In genomic region chr10:10271639-10272192, GRCh38 we compare ENCODE assay signal across 17 cellular contexts.
DNase-seq lines count a peak whose midpoint lies in the region; ATAC-seq, FAIRE-seq and TF ChIP-seq lines count a peak whose summit lies in the region.
"Had no signal": no experiment of that assay in that cellular context is flagged by ENCODE, and none has a peak within 500 bp of the region (broad histone marks: within the 10 kb centered on the region; RNA-seq: fewer than 3 reads in every experiment).

No MANE protein-coding gene starts in this region.

- H2BK15ac ChIP-seq in H1 (ENCODE audit: low read length) (no peak overlapping the region), neuronal stem cell (ENCODE audit: low read length) (no peak overlapping the region)

- H4K20me1 ChIP-seq in H1 (replicated peaks in 1 of 2; ENCODE audit: control insufficient read depth in 1 of 2, insufficient read depth in 2 of 2, low read length in 2 of 2): no peaks in the 10 kb centered on the region
- H4K20me1 ChIP-seq: BLaER1 had no signal

- intact Hi-C loops in Right ventricle myocardium inferior (cut with DNase I): no loop called here
- intact Hi-C loops in Right ventricle myocardium superior (cut with DNase I): no loop called here
- intact Hi-C loops in upper lobe of right lung (cut with DNase I): no loop called here

- H2AFZ ChIP-seq in H1 (ENCODE audit: low read length) (no peak overlapping the region; the same call in 1 of the 2 replicates), neuronal stem cell (ENCODE audit: low read length) (no peak overlapping the region)

- H3K4me2 ChIP-seq in H1 (ENCODE audit: insufficient read depth in 1 of 2, low read depth in 2 of 2, low read length in 2 of 2): no peak overlapping the region
- H3K4me2 ChIP-seq in neuronal stem cell (ENCODE audit: insufficient read depth, low read length, poor library complexity, severe bottlenecking): no peak overlapping the region
- H3K4me2 ChIP-seq: BLaER1 had no signal

- CTCF ChIA-PET in H1 (lab: Charles Lee; ENCODE audit: partially characterized antibody): no interaction called here

- H3K18ac ChIP-seq in H1 (ENCODE audit: extremely low read depth, low read length) (no peak overlapping the region), neuronal stem cell (ENCODE audit: low read length) (no peak overlapping the region)

- TF ChIP-seq RAD21 in H1 (IDR thresholded peaks at IDR 0.05 in 1 of 2, conservative IDR thresholded peaks at IDR 0.05 in 1 of 2; ENCODE audit: low read depth in 2 of 2, low read length in 2 of 2): no peak

- H2BK20ac ChIP-seq in H1 (ENCODE audit: low read length): no peak overlapping the region

- no peak overlapping the region for H3K23ac ChIP-seq in H1 (ENCODE audit: insufficient read length)
- H3K23ac ChIP-seq in neuronal stem cell (ENCODE audit: low read depth, low read length, poor library complexity): no peak overlapping the region

- peak; percentile 8 for ATAC-seq in Right ventricle myocardium inferior
- no peak for ATAC-seq in Right ventricle myocardium superior (ENCODE audit: poor library complexity)
- ATAC-seq in upper lobe of right lung: peak; percentile 27
- ATAC-seq: CD8-positive, alpha-beta T cell had no signal

- POLR2A ChIA-PET in H1 (lab: Charles Lee; ENCODE audit: partially characterized antibody): no interaction called here

- TF ChIP-seq POLR2A in H1 (IDR thresholded peaks at IDR 0.05; ENCODE audit: control extremely low read depth in 1 of 2, low read depth in 2 of 2, low read length in 2 of 2): no peak

- no peak overlapping the region for H4K8ac ChIP-seq in H1 (ENCODE audit: extremely low read depth, insufficient read depth, low read length)
- H4K8ac ChIP-seq in neuronal stem cell (ENCODE audit: low read depth, low read length): no peak overlapping the region

- 93% methylated on average over 1 of the region's 1 CpG; no CpG with 5 or more reads in 1 of the 2 experiments for WGBS in H1 (ENCODE audit: extremely low coverage in 1 of 2, insufficient coverage in 1 of 2, insufficient read length in 1 of 2, insufficient replicate concordance in 2 of 2, low coverage in 1 of 2, low lambda C conversion rate in 2 of 2, missing lambda C conversion rate in 1 of 2), 2 experiments
- no CpG with 5 or more reads among the region's 1 CpG for WGBS in neuronal stem cell (ENCODE audit: extremely low coverage in 2 of 2, insufficient read length in 2 of 2, insufficient replicate concordance in 1 of 2), 2 donors

- H3K9ac ChIP-seq in H1 (replicated peaks in 1 of 4; ENCODE audit: extremely low read depth in 1 of 4, low read depth in 3 of 4, low read length in 3 of 4) (no peak overlapping the region), neuronal stem cell (ENCODE audit: low read depth, low read length, poor library complexity) (no peak overlapping the region)
- H3K9ac ChIP-seq: BLaER1 had no signal

- no peak for FAIRE-seq in H1 (lab: Jason Lieb, UNC)
- FAIRE-seq: H54 had no signal

- no peak overlapping the region for H2BK120ac ChIP-seq in H1 (replicated peaks; ENCODE audit: low read depth, low read length)
- no peak overlapping the region for H2BK120ac ChIP-seq in neuronal stem cell (ENCODE audit: low read depth, low read length)

- no peak for TF ChIP-seq EP300 in H1 (IDR thresholded peaks at IDR 0.05; ENCODE audit: borderline replicate concordance in 1 of 2, low read depth in 2 of 2, low read length in 2 of 2)

- H3K9me3 ChIP-seq in H1 (ENCODE audit: insufficient read depth in 2 of 2, low read depth in 1 of 2, low read length in 1 of 2) (no peaks in the 10 kb centered on the region), neuronal stem cell (replicated peaks in 1 of 2; ENCODE audit: control insufficient read depth in 2 of 2, insufficient read depth in 1 of 2, low read depth in 1 of 2, low read length in 2 of 2) (peaks cover 0 to 2% of the 10 kb centered on the region in 2 donors), upper lobe of right lung (no peaks in the 10 kb centered on the region)
- H3K9me3 ChIP-seq: BLaER1 had no signal

- no peak overlapping the region for H2BK12ac ChIP-seq in H1 (ENCODE audit: low read depth, low read length)
- peak overlapping the region; percentile 27 for H2BK12ac ChIP-seq in neuronal stem cell (ENCODE audit: low read length)

- H3K14ac ChIP-seq in H1 (ENCODE audit: insufficient read length): no peak overlapping the region
- H3K14ac ChIP-seq in neuronal stem cell (ENCODE audit: low read length): no peak overlapping the region

- H3K79me1 ChIP-seq in H1 (ENCODE audit: low read depth, low read length): no peaks in the 10 kb centered on the region
- no peaks in the 10 kb centered on the region for H3K79me1 ChIP-seq in neuronal stem cell (ENCODE audit: low read depth, low read length)

- H4K91ac ChIP-seq in H1 (replicated peaks; ENCODE audit: insufficient read length, low read length) (peak overlapping the region; percentile 40), neuronal stem cell (ENCODE audit: low read depth, low read length, poor library complexity) (no peak overlapping the region)

- H2AK5ac ChIP-seq in H1 (ENCODE audit: low read depth, low read length): no peak overlapping the region
- no peak overlapping the region for H2AK5ac ChIP-seq in neuronal stem cell (ENCODE audit: low read depth, low read length)

- H3K4ac ChIP-seq in H1 (replicated peaks; ENCODE audit: insufficient read length, low read depth, low read length) (peak overlapping the region; percentile 53), neuronal stem cell (ENCODE audit: low read length) (no peak overlapping the region)

- no peak overlapping the region for H2BK5ac ChIP-seq in H1 (ENCODE audit: low read depth, low read length)
- H2BK5ac ChIP-seq in neuronal stem cell (ENCODE audit: low read length): no peak overlapping the region

- TF ChIP-seq CTCF in H1 (IDR thresholded peaks at IDR 0.05; ENCODE audit: control extremely low read depth in 1 of 3, insufficient read depth in 1 of 3, low read depth in 1 of 3, low read length in 3 of 3) (no peak), upper lobe of right lung (IDR thresholded peaks at IDR 0.05) (no peak)

- DNase-seq in Right ventricle myocardium inferior (ENCODE audit: missing footprints): no peak
- DNase-seq in Right ventricle myocardium superior: no peak
- DNase-seq in H1 (ENCODE audit: low read depth in 1 of 2, low spot score in 2 of 2): no peak
- no peak for DNase-seq in neuronal stem cell (ENCODE audit: low spot score)
- DNase-seq in upper lobe of right lung: no peak
- no peak for DNase-seq in amniotic stem cell (lab: John Stamatoyannopoulos, UW)
- DNase-seq in activated CD4-positive, CD25-positive, alpha-beta regulatory T cell treated with anti-CD3 and anti-CD28 coated beads, Interleukin-2, amount 50 U/mL, for 72 hours: no peak
- no peak for DNase-seq in stimulated activated naive CD4-positive, alpha-beta T cell treated with Interleukin-2 at 50 U/mL for 16 hours (lab: John Stamatoyannopoulos, UW)
- DNase-seq: 8988T; Calu3; CD8-positive, alpha-beta T cell; DMS79 treated with DMSO at 0.1 percent for 48 hours; GF-D8; HCEC 1CT had no signal

- H3K23me2 ChIP-seq in H1 (ENCODE audit: low read depth, low read length): no peaks in the 10 kb centered on the region

- H3K79me2 ChIP-seq in H1 (ENCODE audit: control insufficient read depth in 1 of 2, insufficient read depth in 2 of 2, low read length in 2 of 2): no peaks in the 10 kb centered on the region

- no peak overlapping the region for H3K56ac ChIP-seq in H1 (replicated peaks; ENCODE audit: insufficient read length, low read depth, low read length)

- H3K27ac ChIP-seq in H1 (ENCODE audit: low read depth, low read length) (no peak overlapping the region), neuronal stem cell (replicated peaks; ENCODE audit: low read length) (no peak overlapping the region), upper lobe of right lung (no peak overlapping the region)
- H3K27ac ChIP-seq: BLaER1, HL-60 had no signal

- H3K4me1 ChIP-seq in H1 (replicated peaks in 1 of 4; ENCODE audit: control insufficient read depth in 3 of 4, insufficient read depth in 4 of 4, low read length in 3 of 4) (no peaks in the 10 kb centered on the region; a peak in 1 of 7 replicates), neuronal stem cell (ENCODE audit: control insufficient read depth in 2 of 2, insufficient read depth in 1 of 2, low read depth in 1 of 2, low read length in 2 of 2) (no peaks in the 10 kb centered on the region), upper lobe of right lung (no peaks in the 10 kb centered on the region)
- H3K4me1 ChIP-seq: BLaER1 had no signal

- no peaks in the 10 kb centered on the region for H3K36me3 ChIP-seq in H1 (ENCODE audit: control insufficient read depth in 2 of 4, insufficient read depth in 4 of 4, low read length in 3 of 4)
- H3K36me3 ChIP-seq in neuronal stem cell (replicated peaks in 1 of 2; ENCODE audit: control insufficient read depth in 2 of 2, insufficient read depth in 2 of 2, low read length in 2 of 2): no peaks in the 10 kb centered on the region
- no peaks in the 10 kb centered on the region for H3K36me3 ChIP-seq in upper lobe of right lung
- H3K36me3 ChIP-seq: BLaER1 had no signal

- H3K4me3 ChIP-seq in H1 (ENCODE audit: extremely low read depth in 1 of 4, insufficient read depth in 2 of 4, low read depth in 3 of 4, low read length in 4 of 4) (no peak overlapping the region), neuronal stem cell (ENCODE audit: low read length in 2 of 2) (peak overlapping the region in 1 of 2 donors; percentile 59), upper lobe of right lung (no peak overlapping the region)
- H3K4me3 ChIP-seq: BLaER1 had no signal

- H4K5ac ChIP-seq in H1 (ENCODE audit: insufficient read length, low read depth, low read length): no peak overlapping the region

- H3K27me3 ChIP-seq in H1 (replicated peaks in 1 of 4; ENCODE audit: control insufficient read depth in 3 of 4, extremely low read depth in 1 of 4, insufficient read depth in 3 of 4, low read length in 3 of 4): peaks cover 0 to 1% (median 0%) of the 10 kb centered on the region in 4 experiments; a peak in 1 of 7 replicates
- H3K27me3 ChIP-seq in neuronal stem cell (ENCODE audit: control insufficient read depth in 3 of 3, insufficient read depth in 3 of 3, low read depth in 1 of 3, low read length in 3 of 3): peaks cover 0 to 3% (median 0%) of the 10 kb centered on the region in 3 experiments
- no peaks in the 10 kb centered on the region for H3K27me3 ChIP-seq in upper lobe of right lung
- H3K27me3 ChIP-seq: BLaER1 had no signal

TF ChIP-seq in H1, 55 proteins besides CTCF, POLR2A, EP300 and RAD21 (continues in another document):
- TF ChIP-seq CBX5 (IDR thresholded peaks at IDR 0.05; ENCODE audit: low read depth, low read length) (no peak), CHD1 (IDR thresholded peaks at IDR 0.05; ENCODE audit: low read depth, low read length) (no peak), KDM1A (IDR thresholded peaks at IDR 0.05; ENCODE audit: borderline replicate concordance, low read length) (no peak), MAFK (IDR thresholded peaks at IDR 0.05; ENCODE audit: low read depth, low read length) (no peak), ASH2L (IDR thresholded peaks at IDR 0.05; ENCODE audit: low read length) (no peak), RFX5 (IDR thresholded peaks at IDR 0.05; ENCODE audit: borderline replicate concordance, low read depth, low read length) (no peak), CBX8 (IDR thresholded peaks at IDR 0.05; ENCODE audit: borderline replicate concordance, low read depth, low read length) (no peak)
